Comparison of ENCODE assay signal across 19 cellular contexts in the genomic region with DNA sequence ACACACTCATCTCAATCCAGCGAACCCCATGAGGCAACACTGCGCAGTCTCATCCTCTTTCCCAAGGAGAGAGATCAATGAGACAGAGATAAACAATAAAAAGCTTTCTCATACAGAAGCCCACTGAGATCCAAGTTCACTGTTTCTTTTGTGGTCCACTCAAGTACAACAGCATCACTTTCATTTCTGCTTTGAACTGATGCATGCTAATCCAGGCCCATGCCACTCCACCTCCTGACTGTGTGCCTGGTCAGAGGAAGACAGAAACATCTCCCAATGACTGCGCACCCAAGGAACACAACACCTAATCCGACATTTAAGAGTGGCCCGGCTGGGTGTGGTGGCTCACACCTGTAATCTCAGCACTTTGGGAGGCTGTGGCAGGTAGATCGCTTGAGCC.
A peak's percentile ranks its signal among the peaks of the same experiment; 100 is the strongest.
DNase-seq lines count a peak whose midpoint lies in the region; ATAC-seq lines count a peak whose summit lies in the region.
"Had no signal": no experiment of that assay in that cellular context is flagged by ENCODE, and none has a peak within 500 bp of the region (broad histone marks: within the 10 kb centered on the region; RNA-seq: fewer than 3 reads in every experiment).

No MANE protein-coding gene starts in this region.

- no peaks in the 10 kb centered on the region for H3K9me3 ChIP-seq in BLaER1 treated with 17β-estradiol and CSF1 and Interleukin-3, amounts not matched to agents 10 nM and 100 nM (replicated peaks in 1 of 11)
- H3K9me3 ChIP-seq in CD8-positive, alpha-beta memory T cell (ENCODE audit: low read length), result no peaks in the 10 kb centered on the region
- H3K9me3 ChIP-seq: ascending aorta, heart right ventricle had no signal

- no peak overlapping the region for H3K4me3 ChIP-seq in BLaER1 treated with 17β-estradiol and CSF1 and Interleukin-3, amounts not matched to agents 10 nM and 100 nM
- no peak overlapping the region for H3K4me3 ChIP-seq in CD8-positive, alpha-beta memory T cell (ENCODE audit: low read length)
- H3K4me3 ChIP-seq: ascending aorta, heart right ventricle, lung had no signal

- H3K9ac ChIP-seq in BLaER1 treated with 17β-estradiol and CSF1 and Interleukin-3, amounts not matched to agents 10 nM and 100 nM, result no peak overlapping the region; a peak in 1 of 22 replicates
- H3K9ac ChIP-seq: parathyroid adenoma had no signal

- H3K4me1 Mint-ChIP-seq in CD8-positive, alpha-beta memory T cell, result peaks cover 41 to 77% (median 72%) of the 10 kb centered on the region in 3 donors
- H3K4me1 Mint-ChIP-seq in activated CD8-positive, alpha-beta T cell treated with anti-CD3 and anti-CD28 coated beads, Interleukin-2, amount 10 ng/mL, durations not matched to agents 7 days and 5 days (ENCODE audit: low read depth), result peaks cover 55% of the 10 kb centered on the region
- peaks cover 30 to 96% (median 76%) of the 10 kb centered on the region in 4 donors for H3K4me1 Mint-ChIP-seq in naive thymus-derived CD8-positive, alpha-beta T cell

- no peak for DNase-seq in CD8-positive, alpha-beta memory T cell
- DNase-seq in activated CD8-positive, alpha-beta T cell treated with anti-CD3 and anti-CD28 coated beads, Interleukin-2, amount 10 ng/mL, durations not matched to agents 7 days and 5 days, result no peak
- DNase-seq in naive thymus-derived CD8-positive, alpha-beta T cell, result no peak
- DNase-seq in DMS 273 treated with DMSO at 0.1 percent for 48 hours (lab: John Stamatoyannopoulos, UW), result no peak
- DNase-seq in activated CD4-positive, CD25-positive, alpha-beta regulatory T cell treated with anti-CD3 and anti-CD28 coated beads, Interleukin-2, amount 50 U/mL, for 72 hours, result no peak
- DNase-seq: activated CD4-positive, alpha-beta T cell treated with anti-CD3 and anti-CD28 coated beads, Interleukin-2, amount 50 U/mL, for 4 hours; AML-193; heart right ventricle; Kasumi-1; NCI-H1105 treated with DMSO at 0.1 percent for 48 hours; NCI-H2171; NCI-H748 treated with DMSO at 0.1 percent for 48 hours; stimulated activated CD4-positive, alpha-beta T cell treated with anti-CD3 and anti-CD28 coated beads, Interleukin-2, amount 100 ng/mL, for 24 hours had no signal

- H3K27ac Mint-ChIP-seq in CD8-positive, alpha-beta memory T cell, result peak overlapping the region in 7 of 8 donors; percentile 24 to 84 (median 52)
- H3K27ac Mint-ChIP-seq in activated CD8-positive, alpha-beta T cell treated with anti-CD3 and anti-CD28 coated beads, Interleukin-2, amount 10 ng/mL, durations not matched to agents 7 days and 5 days, result peak overlapping the region; percentile 32
- peak overlapping the region; percentile 94 to 100 (median 98) for H3K27ac Mint-ChIP-seq in naive thymus-derived CD8-positive, alpha-beta T cell
- H3K27ac Mint-ChIP-seq: activated T-helper 2 cell treated with anti-CD3 and anti-CD28 coated beads, Interferon-gamma antibody, Interleukin-2, Interleukin-4, amounts not matched to agents 10 μg/mL and 5 μg/mL and 100 μg/mL, durations not matched to agents 14 hours and 24 hours and 36 hours had no signal

- H3K4me2 ChIP-seq in BLaER1 treated with 17β-estradiol and CSF1 and Interleukin-3, amounts not matched to agents 10 nM and 100 nM, result peak overlapping the region in 2 of 11 experiments; percentile 44; a peak in 4 of 22 replicates

- H3K36me3 Mint-ChIP-seq in CD8-positive, alpha-beta memory T cell, result peaks cover 8 to 81% (median 33%) of the 10 kb centered on the region in 3 donors
- H3K36me3 Mint-ChIP-seq in activated CD8-positive, alpha-beta T cell treated with anti-CD3 and anti-CD28 coated beads, Interleukin-2, amount 10 ng/mL, durations not matched to agents 7 days and 5 days (ENCODE audit: low read depth), result peaks cover 70% of the 10 kb centered on the region
- peaks cover 12 to 86% (median 49%) of the 10 kb centered on the region in 3 donors for H3K36me3 Mint-ChIP-seq in naive thymus-derived CD8-positive, alpha-beta T cell

- peaks cover 86 to 100% (median 98%) of the 10 kb centered on the region in 11 experiments for H3K36me3 ChIP-seq in BLaER1 treated with 17β-estradiol and CSF1 and Interleukin-3, amounts not matched to agents 10 nM and 100 nM
- peaks cover 22% of the 10 kb centered on the region for H3K36me3 ChIP-seq in CD8-positive, alpha-beta memory T cell (ENCODE audit: insufficient read depth, low read length)

- ATAC-seq in activated CD8-positive, alpha-beta T cell treated with anti-CD3 and anti-CD28 coated beads, Interleukin-2, amount 10 ng/mL, durations not matched to agents 7 days and 5 days, result no peak
- no peak for ATAC-seq in naive thymus-derived CD8-positive, alpha-beta T cell
- ATAC-seq in HG03108 (IDR thresholded peaks at IDR 0.05; ENCODE audit: unreplicated experiment), result no peak
- ATAC-seq: heart right ventricle had no signal

- no peaks in the 10 kb centered on the region for H3K27me3 ChIP-seq in BLaER1 treated with 17β-estradiol and CSF1 and Interleukin-3, amounts not matched to agents 10 nM and 100 nM
- no peaks in the 10 kb centered on the region for H3K27me3 ChIP-seq in CD8-positive, alpha-beta memory T cell (ENCODE audit: insufficient read depth, low read length, poor library complexity, severe bottlenecking)
- H3K27me3 ChIP-seq: ascending aorta, heart right ventricle had no signal

- CTCF ChIA-PET in CD8-positive, alpha-beta memory T cell (lab: Charles Lee), result interaction anchor here (0.6 to 1.9 kb wide), 4 partner anchors 9 to 124 kb away, joined by 3 to 4 read pairs (median 3); no protein-coding TSS in a partner anchor
- CTCF ChIA-PET in activated CD8-positive, alpha-beta T cell treated with anti-CD3 and anti-CD28 coated beads, Interleukin-2, amount 10 ng/mL, durations not matched to agents 7 days and 5 days (lab: Charles Lee), result interaction anchor here (0.9 to 1.2 kb wide), 2 partner anchors 9 to 23 kb away, joined by 3 to 4 read pairs; no protein-coding TSS in a partner anchor

- peak overlapping the region in 2 of 7 donors; percentile 18 to 26 for H3K4me3 Mint-ChIP-seq in CD8-positive, alpha-beta memory T cell
- H3K4me3 Mint-ChIP-seq in activated CD8-positive, alpha-beta T cell treated with anti-CD3 and anti-CD28 coated beads, Interleukin-2, amount 10 ng/mL, durations not matched to agents 7 days and 5 days, result no peak overlapping the region
- H3K4me3 Mint-ChIP-seq in naive thymus-derived CD8-positive, alpha-beta T cell, result peak overlapping the region in 8 of 10 donors; percentile 34 to 84 (median 72)

- no peaks in the 10 kb centered on the region for H3K27me3 Mint-ChIP-seq in CD8-positive, alpha-beta memory T cell
- H3K27me3 Mint-ChIP-seq in activated CD8-positive, alpha-beta T cell treated with anti-CD3 and anti-CD28 coated beads, Interleukin-2, amount 10 ng/mL, durations not matched to agents 7 days and 5 days (ENCODE audit: low read depth), result no peaks in the 10 kb centered on the region
- H3K27me3 Mint-ChIP-seq in naive thymus-derived CD8-positive, alpha-beta T cell, result no peaks in the 10 kb centered on the region

- no peaks in the 10 kb centered on the region for H4K20me1 ChIP-seq in BLaER1 treated with 17β-estradiol and CSF1 and Interleukin-3, amounts not matched to agents 10 nM and 100 nM

- POLR2A ChIA-PET in CD8-positive, alpha-beta memory T cell (lab: Charles Lee), result interaction anchor here (1.1 kb wide), 1 partner anchor 10 kb away, joined by 3 read pairs; no protein-coding TSS in a partner anchor
- POLR2A ChIA-PET in activated CD8-positive, alpha-beta T cell treated with anti-CD3 and anti-CD28 coated beads, Interleukin-2, amount 10 ng/mL, durations not matched to agents 7 days and 5 days (lab: Charles Lee), result interaction anchor here (0.6 to 1.0 kb wide), 2 partner anchors 12 to 41 kb away, joined by 3 read pairs; no protein-coding TSS in a partner anchor
- POLR2A ChIA-PET in naive thymus-derived CD8-positive, alpha-beta T cell (lab: Charles Lee), result interaction anchor here (0.6 to 6.6 kb wide), 11 partner anchors 15 to 639 kb away, joined by 3 to 128 read pairs (median 4); partner anchors contain the start of gene SERINC5

- H3K4me1 ChIP-seq in BLaER1 treated with 17β-estradiol and CSF1 and Interleukin-3, amounts not matched to agents 10 nM and 100 nM, result peaks cover 25 to 76% (median 63%) of the 10 kb centered on the region in 10 experiments
- H3K4me1 ChIP-seq in CD8-positive, alpha-beta memory T cell (ENCODE audit: insufficient read depth, low read length), result peaks cover 60% of the 10 kb centered on the region
- H3K4me1 ChIP-seq: ascending aorta, parathyroid adenoma had no signal

- H3K27ac ChIP-seq in BLaER1 treated with 17β-estradiol and CSF1 and Interleukin-3, amounts not matched to agents 10 nM and 100 nM, result peak overlapping the region in 8 of 11 experiments; percentile 12 to 46 (median 36); a peak in 10 of 22 replicates
- no peak overlapping the region for H3K27ac ChIP-seq in CD8-positive, alpha-beta memory T cell (ENCODE audit: low read depth, low read length)
- H3K27ac ChIP-seq: ascending aorta, heart right ventricle, parathyroid adenoma had no signal

- no peaks in the 10 kb centered on the region for H3K9me3 Mint-ChIP-seq in CD8-positive, alpha-beta memory T cell
- H3K9me3 Mint-ChIP-seq in activated CD8-positive, alpha-beta T cell treated with anti-CD3 and anti-CD28 coated beads, Interleukin-2, amount 10 ng/mL, durations not matched to agents 7 days and 5 days (ENCODE audit: insufficient read depth), result no peaks in the 10 kb centered on the region
- no peaks in the 10 kb centered on the region for H3K9me3 Mint-ChIP-seq in naive thymus-derived CD8-positive, alpha-beta T cell
- H3K9me3 Mint-ChIP-seq: activated T-helper 2 cell treated with anti-CD3 and anti-CD28 coated beads, Interferon-gamma antibody, Interleukin-2, Interleukin-4, amounts not matched to agents 10 μg/mL and 5 μg/mL and 100 μg/mL, durations not matched to agents 14 hours and 24 hours and 36 hours had no signal

Comparison
In these comparisons a context has a peak if more than half of its experiments do, and no peak if none do; other contexts are left out.
1. H3K27ac Mint-ChIP-seq: peak in every context shown above with its lines; median percentile 98 in naive thymus-derived CD8-positive, alpha-beta T cell; 52 in CD8-positive, alpha-beta memory T cell; 32 in activated CD8-positive, alpha-beta T cell treated with anti-CD3 and anti-CD28 coated beads, Interleukin-2, amount 10 ng/mL, durations not matched to agents 7 days and 5 days.